9 cellular contexts compared by ENCODE assay signal in the genomic region with DNA sequence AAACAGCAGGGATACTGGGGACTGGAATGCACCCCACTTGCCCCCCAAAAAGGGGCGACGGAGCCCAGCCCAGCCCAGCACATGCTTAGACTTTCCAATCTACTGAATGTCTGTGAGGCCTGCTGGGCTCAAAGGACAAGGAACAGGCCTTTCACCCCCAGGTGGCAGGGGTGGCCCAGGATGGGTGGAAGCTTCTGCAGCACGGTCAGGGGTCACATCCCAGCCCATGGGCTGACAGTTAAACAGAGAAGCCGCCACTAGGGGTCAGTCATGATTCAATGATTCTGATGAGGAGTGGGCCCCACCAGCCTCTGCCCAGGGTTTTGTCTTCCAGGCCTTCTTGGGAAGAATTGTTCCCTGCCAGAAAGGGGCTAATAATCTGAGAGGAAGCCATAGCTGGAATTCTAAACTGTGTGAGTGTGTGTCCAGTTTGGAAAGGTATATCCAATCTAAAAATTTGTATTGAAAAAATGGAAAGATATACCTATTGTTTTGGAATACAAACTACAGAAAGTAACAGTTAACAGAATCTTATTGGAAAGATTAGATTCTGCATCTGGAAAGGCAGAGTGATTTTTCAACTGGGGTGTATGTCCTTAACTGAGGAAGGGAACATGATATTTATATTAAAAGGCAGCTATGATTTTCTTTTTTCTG. TPM values are rescaled to one million over a fixed set of nuclear protein-coding genes. Genes with fewer than 3 reads are reported as not detected.
DNase-seq lines count a peak whose midpoint lies in the region; ATAC-seq, FAIRE-seq and TF ChIP-seq lines count a peak whose summit lies in the region.
"Had no signal": no experiment of that assay in that cellular context is flagged by ENCODE, and none has a peak within 500 bp of the region (broad histone marks: within the 10 kb centered on the region; RNA-seq: fewer than 3 reads in every experiment).

No MANE protein-coding gene starts in this region.

- no TSS peak for BruUV-seq in PC-9 (replicated peaks; lab: Mats Ljungman, UMichigan)

- no peaks in the 10 kb centered on the region for H3F3A ChIP-seq in PC-9 (ENCODE audit: insufficient read depth, low read depth)

- H3K4me2 ChIP-seq in PC-9, result no peak overlapping the region

- H3K36me3 Mint-ChIP-seq in activated naive CD8-positive, alpha-beta T cell treated with anti-CD3 and anti-CD28 coated beads for 36 hours, result no peaks in the 10 kb centered on the region

- no peak for FAIRE-seq in HTR-8/SVneo (lab: Jason Lieb, UNC)

- no peaks in the 10 kb centered on the region for H3K9me3 Mint-ChIP-seq in activated naive CD8-positive, alpha-beta T cell treated with anti-CD3 and anti-CD28 coated beads for 36 hours
- H3K9me3 Mint-ChIP-seq: T-helper 1 cell treated with Interleukin-12 subunit alpha and Interleukin-12 subunit beta and Interleukin-4 antibody, amounts not matched to agents 30 μg/mL and 1 μg/mL, for 36 hours had no signal

- no peaks in the 10 kb centered on the region for H3K9me2 ChIP-seq in PC-9 (ENCODE audit: insufficient read depth)

- H3K4me3 ChIP-seq in PC-9 (no peak overlapping the region), iPS DF 6.9 (ENCODE audit: low read length) (no peak overlapping the region)

- no peak overlapping the region for H3K27ac Mint-ChIP-seq in activated naive CD8-positive, alpha-beta T cell treated with anti-CD3 and anti-CD28 coated beads for 36 hours
- H3K27ac Mint-ChIP-seq: T-helper 1 cell treated with Interleukin-12 subunit alpha and Interleukin-12 subunit beta and Interleukin-4 antibody, amounts not matched to agents 30 μg/mL and 1 μg/mL, for 36 hours had no signal

- H3K4me3 Mint-ChIP-seq in activated naive CD8-positive, alpha-beta T cell treated with anti-CD3 and anti-CD28 coated beads for 36 hours, result no peak overlapping the region
- H3K4me3 Mint-ChIP-seq: T-helper 1 cell treated with Interleukin-12 subunit alpha and Interleukin-12 subunit beta and Interleukin-4 antibody, amounts not matched to agents 30 μg/mL and 1 μg/mL, for 36 hours had no signal

- peaks cover 7% of the 10 kb centered on the region for H3K27me3 Mint-ChIP-seq in activated naive CD8-positive, alpha-beta T cell treated with anti-CD3 and anti-CD28 coated beads for 36 hours

- H3K27ac ChIP-seq in PC-9, result no peak overlapping the region
- H3K27ac ChIP-seq in iPS DF 6.9 (ENCODE audit: low read length), result no peak overlapping the region

- ATAC-seq in HG03520 (IDR thresholded peaks at IDR 0.05; ENCODE audit: unreplicated experiment) (no peak), HG02678 (IDR thresholded peaks at IDR 0.05; ENCODE audit: unreplicated experiment) (no peak)

- TF ChIP-seq CTCF in PC-9 (conservative IDR thresholded peaks at IDR 0.05), result peak; percentile 78

- no CpG with 5 or more reads among the region's 4 CpGs for WGBS in iPS DF 6.9 (ENCODE audit: insufficient coverage, insufficient read length)

- CTCF ChIA-PET in PC-9 (lab: Charles Lee), result no interaction called here

- H3K4me1 ChIP-seq in PC-9 (replicated peaks; ENCODE audit: insufficient read depth) (no peaks in the 10 kb centered on the region), iPS DF 6.9 (ENCODE audit: control insufficient read depth, insufficient read depth, low read length) (0 out of 2 replicates have a peak, but pooled peaks cover 2% of the 10 kb centered on the region)

- no peak overlapping the region for H2AFZ ChIP-seq in PC-9

- H3K9me3 ChIP-seq in PC-9 (ENCODE audit: insufficient read depth, low read depth) (no peaks in the 10 kb centered on the region), iPS DF 6.9 (ENCODE audit: control insufficient read depth, insufficient read depth, low read length) (no peaks in the 10 kb centered on the region)

- intact Hi-C loops in PC-9 (cut with micrococcal nuclease; ENCODE audit: unreplicated experiment), result loop anchor here (1.0 kb wide), 1 partner anchor 71 kb away; no protein-coding TSS in a partner anchor

- H3K79me2 ChIP-seq in PC-9 (ENCODE audit: low read depth), result no peaks in the 10 kb centered on the region

- H3K27me3 ChIP-seq in PC-9 (ENCODE audit: insufficient read depth, low read depth) (peaks cover 7% of the 10 kb centered on the region; the same call in 1 of the 2 replicates), iPS DF 6.9 (ENCODE audit: control insufficient read depth, insufficient read depth, low read length) (no peaks in the 10 kb centered on the region)

- POLR2A ChIA-PET in PC-9 (lab: Charles Lee; ENCODE audit: unreplicated experiment), result interaction anchor here (0.6 to 0.7 kb wide), 2 partner anchors 54 to 483 kb away, joined by 3 to 9 read pairs; no protein-coding TSS in a partner anchor

- H3K4me1 Mint-ChIP-seq in activated naive CD8-positive, alpha-beta T cell treated with anti-CD3 and anti-CD28 coated beads for 36 hours, result peaks cover 5% of the 10 kb centered on the region

- H4K20me1 ChIP-seq in PC-9 (ENCODE audit: insufficient read depth), result no peaks in the 10 kb centered on the region

- H3K36me3 ChIP-seq in PC-9 (ENCODE audit: low read depth) (no peaks in the 10 kb centered on the region), iPS DF 6.9 (ENCODE audit: control insufficient read depth, insufficient read depth, low read length) (no peaks in the 10 kb centered on the region)

- DNase-seq in DMS 273 (lab: John Stamatoyannopoulos, UW; ENCODE audit: unreplicated experiment) (peak; percentile 87), HTR-8/SVneo (ENCODE audit: insufficient read length, low spot score) (peak; percentile 69), PC-9 (peak in 1 of 2 experiments; percentile 50), iPS DF 6.9 (ENCODE audit: low read depth, low spot score) (peak; percentile 78)
- peak; percentile 47 for DNase-seq in activated naive CD8-positive, alpha-beta T cell treated with anti-CD3 and anti-CD28 coated beads for 36 hours
- DNase-seq in stimulated activated CD4-positive, alpha-beta T cell treated with anti-CD3 and anti-CD28 coated beads, Interleukin-1b, Interleukin-23, amount 100 ng/mL, for 24 hours (ENCODE audit: low read depth in 4 of 4, low spot score in 1 of 4), result peak; percentile 16 to 44 (median 22)

RNA-seq across cellular contexts. Expression of a gene that starts 2.2 kb away (rescaled TPM):
- total RNA-seq in PC-9 (2021), result 0.13 TPM in 1 of 2 replicates, not detected in the other
- total RNA-seq in activated naive CD8-positive, alpha-beta T cell treated with anti-CD3 and anti-CD28 coated beads for 36 hours, result not detected

RNA-seq across cellular contexts. Expression of a gene that starts 18.0 kb away (rescaled TPM):
- not detected in 2 replicates for total RNA-seq in PC-9 (2021)
- total RNA-seq in activated naive CD8-positive, alpha-beta T cell treated with anti-CD3 and anti-CD28 coated beads for 36 hours, result not detected
